ENCODE assay signal across 9 cellular contexts in genomic region chr18:76351961-76352581, GRCh38.
DNase-seq lines count a peak whose midpoint lies in the region; ATAC-seq and TF ChIP-seq lines count a peak whose summit lies in the region.
"Had no signal": no experiment of that assay in that cellular context is flagged by ENCODE, and none has a peak within 500 bp of the region (broad histone marks: within the 10 kb centered on the region; RNA-seq: fewer than 3 reads in every experiment).

No MANE protein-coding gene starts in this region.

- peak; percentile 73 for ATAC-seq in Panc1
- ATAC-seq in gastroesophageal sphincter, result peak; percentile 95

- TF ChIP-seq POLR2A in gastroesophageal sphincter (IDR thresholded peaks at IDR 0.05), result no peak

- intact Hi-C loops in Panc1 (cut with micrococcal nuclease; ENCODE audit: unreplicated experiment), result no loop called here

- no peaks in the 10 kb centered on the region for H3K79me2 ChIP-seq in trophoblast cell (ENCODE audit: control insufficient read depth, insufficient read depth, low read length, poor library complexity)

- H3K4me2 ChIP-seq in skeletal muscle satellite cell (ENCODE audit: low read length), result peak overlapping the region; percentile 56
- H3K4me2 ChIP-seq in trophoblast cell (ENCODE audit: low read length), result no peak overlapping the region

- H3K36me3 ChIP-seq in Panc1 (ENCODE audit: control insufficient read depth, insufficient read depth, low read length), result no peaks in the 10 kb centered on the region
- peaks cover 0 to 17% of the 10 kb centered on the region in 2 donors for H3K36me3 ChIP-seq in gastroesophageal sphincter
- H3K36me3 ChIP-seq in skeletal muscle satellite cell (ENCODE audit: insufficient read depth, low read length), result no peaks in the 10 kb centered on the region
- peaks cover 2% of the 10 kb centered on the region in 2 experiments for H3K36me3 ChIP-seq in trophoblast cell (ENCODE audit: control insufficient read depth in 1 of 2, insufficient read depth in 2 of 2, low read length in 2 of 2)

- CTCF ChIA-PET in HEK293T (lab: Yijun Ruan, JAX) (interaction anchor here (0.6 kb wide), 1 partner anchor 1471 kb away, joined by 3 read pairs; no protein-coding TSS in a partner anchor), Panc1 (lab: Charles Lee) (no interaction called here)
- CTCF ChIA-PET in activated CD4-positive, alpha-beta T cell treated with anti-CD3 and anti-CD28 coated beads, Interleukin-2, amount 10 ng/mL, durations not matched to agents 7 days and 5 days (lab: Charles Lee), result interaction anchor here (0.6 kb wide), 1 partner anchor 280 kb away, joined by 3 read pairs; no protein-coding TSS in a partner anchor

- TF ChIP-seq CTCF in Panc1 (IDR thresholded peaks at IDR 0.05) (no peak), gastroesophageal sphincter (IDR thresholded peaks at IDR 0.05) (no peak)

- no peak overlapping the region for H3K9ac ChIP-seq in skeletal muscle satellite cell (ENCODE audit: low read depth, low read length)
- no peak overlapping the region for H3K9ac ChIP-seq in trophoblast cell (ENCODE audit: low read length)

- no peak overlapping the region for H3K27ac Mint-ChIP-seq in activated CD4-positive, alpha-beta T cell treated with anti-CD3 and anti-CD28 coated beads, Interleukin-2, amount 10 ng/mL, durations not matched to agents 7 days and 5 days

- H2BK5ac ChIP-seq in trophoblast cell (ENCODE audit: low read depth, low read length, poor library complexity), result no peak overlapping the region

- H4K91ac ChIP-seq in trophoblast cell (ENCODE audit: low read depth, low read length), result no peak overlapping the region

- H3K4me3 ChIP-seq in Panc1 (ENCODE audit: low read depth in 2 of 2, low read length in 2 of 2) (peak overlapping the region; percentile 22 to 42), gastroesophageal sphincter (peak overlapping the region in 1 of 2 donors; percentile 35), skeletal muscle satellite cell (ENCODE audit: low read length) (no peak overlapping the region), trophoblast cell (ENCODE audit: low read depth, low read length) (no peak overlapping the region)

- no peak overlapping the region for H3K4me3 Mint-ChIP-seq in activated CD4-positive, alpha-beta T cell treated with anti-CD3 and anti-CD28 coated beads, Interleukin-2, amount 10 ng/mL, durations not matched to agents 7 days and 5 days

- no peak overlapping the region for H2BK12ac ChIP-seq in trophoblast cell (ENCODE audit: low read length)

- TF ChIP-seq EP300 in gastroesophageal sphincter (IDR thresholded peaks at IDR 0.05), result no peak

- H3K27ac ChIP-seq in Panc1 (ENCODE audit: low read length) (no peak overlapping the region; the same call in 1 of the 2 replicates), gastroesophageal sphincter (peak overlapping the region in 3 of 4 donors; percentile 21 to 52 (median 45)), trophoblast cell (ENCODE audit: low read depth, low read length) (no peak overlapping the region)
- H3K27ac ChIP-seq: HL-60 had no signal

- no TSS peak for BruUV-seq in Panc1 (replicated peaks; lab: Mats Ljungman, UMichigan)

- no peak overlapping the region for H2AFZ ChIP-seq in trophoblast cell (ENCODE audit: insufficient read depth, low read length, poor library complexity)

- H3K4me1 ChIP-seq in Panc1 (ENCODE audit: control insufficient read depth, insufficient read depth, low read length) (peaks cover 18% of the 10 kb centered on the region), gastroesophageal sphincter (peaks cover 0 to 40% (median 0%) of the 10 kb centered on the region in 3 donors), skeletal muscle satellite cell (ENCODE audit: control insufficient read depth, insufficient read depth, low read length) (peaks cover 14% of the 10 kb centered on the region), trophoblast cell (ENCODE audit: control insufficient read depth in 1 of 2, insufficient read depth in 2 of 2, low read length in 2 of 2) (peaks cover 0 to 3% of the 10 kb centered on the region in 2 experiments)

- no peak overlapping the region for H2AK5ac ChIP-seq in trophoblast cell (ENCODE audit: low read length)

- H3K36me3 Mint-ChIP-seq in activated CD4-positive, alpha-beta T cell treated with anti-CD3 and anti-CD28 coated beads, Interleukin-2, amount 10 ng/mL, durations not matched to agents 7 days and 5 days (ENCODE audit: low read depth), result peaks cover 3% of the 10 kb centered on the region

- no peaks in the 10 kb centered on the region for H3K27me3 ChIP-seq in Panc1 (ENCODE audit: control insufficient read depth, insufficient read depth, low read length)
- H3K27me3 ChIP-seq in gastroesophageal sphincter, result no peaks in the 10 kb centered on the region
- H3K27me3 ChIP-seq in skeletal muscle satellite cell (ENCODE audit: control insufficient read depth, insufficient read depth, low read length), result no peaks in the 10 kb centered on the region
- H3K27me3 ChIP-seq in trophoblast cell (ENCODE audit: insufficient read depth, low read length), result no peaks in the 10 kb centered on the region

- H3K14ac ChIP-seq in trophoblast cell (ENCODE audit: low read length), result no peak overlapping the region

- peak; percentile 57 for DNase-seq in HEK293T (ENCODE audit: extremely low spot score)
- no peak for DNase-seq in Panc1 (ENCODE audit: low read depth, low spot score)
- DNase-seq in stimulated activated CD4-positive, alpha-beta T cell treated with anti-CD3 and anti-CD28 coated beads, Interleukin-1b, Interleukin-23, amount 100 ng/mL, for 48 hours, result no peak
- DNase-seq in activated CD4-positive, alpha-beta T cell treated with anti-CD3 and anti-CD28 coated beads, Interleukin-2, amount 10 ng/mL, durations not matched to agents 7 days and 5 days, result no peak
- no peak for DNase-seq in trophoblast cell
- DNase-seq in middle frontal gyrus (ENCODE audit: extremely low spot score, low spot score), result no peak

- no peak overlapping the region for H3K4ac ChIP-seq in trophoblast cell (ENCODE audit: low read depth, low read length)

- WGBS in gastroesophageal sphincter (ENCODE audit: low coverage in 1 of 2), 2 donors, result 8 to 12% methylated on average over 5 to 6 of the region's 24 CpGs
- WGBS in trophoblast cell (ENCODE audit: extremely low coverage, insufficient coverage, insufficient read length), result no CpG with 5 or more reads among the region's 24 CpGs

- in situ Hi-C loops in Panc1 (cut with HindIII; ENCODE audit: low pct_unique_long_range_greater_than_20kb, low sequenced_read_pairs), result no loop called here

- no peak overlapping the region for H3K23ac ChIP-seq in trophoblast cell (ENCODE audit: low read length)

- no peak overlapping the region for H4K8ac ChIP-seq in trophoblast cell (ENCODE audit: low read depth, low read length)

- POLR2A ChIA-PET in HEK293T (lab: Yijun Ruan, JAX) (no interaction called here), Panc1 (lab: Charles Lee) (no interaction called here)
- POLR2A ChIA-PET in activated CD4-positive, alpha-beta T cell treated with anti-CD3 and anti-CD28 coated beads, Interleukin-2, amount 10 ng/mL, durations not matched to agents 7 days and 5 days (lab: Charles Lee), result no interaction called here

- H3K79me1 ChIP-seq in trophoblast cell (ENCODE audit: low read length), result no peaks in the 10 kb centered on the region

- H3K9me3 Mint-ChIP-seq in activated CD4-positive, alpha-beta T cell treated with anti-CD3 and anti-CD28 coated beads, Interleukin-2, amount 10 ng/mL, durations not matched to agents 7 days and 5 days, result peaks cover 5% of the 10 kb centered on the region

- H3K27me3 Mint-ChIP-seq in activated CD4-positive, alpha-beta T cell treated with anti-CD3 and anti-CD28 coated beads, Interleukin-2, amount 10 ng/mL, durations not matched to agents 7 days and 5 days, result no peaks in the 10 kb centered on the region

- H3K4me1 Mint-ChIP-seq in activated CD4-positive, alpha-beta T cell treated with anti-CD3 and anti-CD28 coated beads, Interleukin-2, amount 10 ng/mL, durations not matched to agents 7 days and 5 days, result peaks cover 6% of the 10 kb centered on the region

- H3K18ac ChIP-seq in trophoblast cell (ENCODE audit: low read length), result no peak overlapping the region

- H3K9me3 ChIP-seq in Panc1 (ENCODE audit: control insufficient read depth, insufficient read depth, low read depth, low read length) (no peaks in the 10 kb centered on the region; the same call in 1 of the 2 replicates), gastroesophageal sphincter (no peaks in the 10 kb centered on the region), skeletal muscle satellite cell (replicated peaks; ENCODE audit: low read length) (no peaks in the 10 kb centered on the region), trophoblast cell (ENCODE audit: insufficient read depth, low read depth, low read length) (peaks cover 2% of the 10 kb centered on the region)

- no peak overlapping the region for H4K12ac ChIP-seq in trophoblast cell (ENCODE audit: low read depth, low read length)

- H2BK120ac ChIP-seq in trophoblast cell (ENCODE audit: insufficient read depth, low read length, poor library complexity), result no peak overlapping the region

TF ChIP-seq in HEK293T, 16 proteins besides CTCF, POLR2A, EP300 and RAD21:
- TF ChIP-seq SP1 (IDR thresholded peaks at IDR 0.05) (no peak), PKNOX1 (IDR thresholded peaks at IDR 0.05) (no peak), CTBP1 (IDR thresholded peaks at IDR 0.05; ENCODE audit: borderline replicate concordance) (no peak), FOXK2 (IDR thresholded peaks at IDR 0.05) (no peak), FOXM1 (IDR thresholded peaks at IDR 0.05; ENCODE audit: borderline replicate concordance) (no peak), SUZ12 (IDR thresholded peaks at IDR 0.05) (no peak), HDGF (IDR thresholded peaks at IDR 0.05; ENCODE audit: borderline replicate concordance) (no peak), LEF1 (IDR thresholded peaks at IDR 0.05; ENCODE audit: borderline replicate concordance) (no peak), TARDBP (IDR thresholded peaks at IDR 0.05) (no peak), NFRKB (IDR thresholded peaks at IDR 0.05) (no peak), ZNF384 (IDR thresholded peaks at IDR 0.05) (no peak), BHLHE40 (IDR thresholded peaks at IDR 0.05; ENCODE audit: borderline replicate concordance) (no peak), L3MBTL2 (conservative IDR thresholded peaks at IDR 0.05) (no peak), ARNT (IDR thresholded peaks at IDR 0.05) (no peak), ELF4 (IDR thresholded peaks at IDR 0.05) (no peak), FOXA1 (IDR thresholded peaks at IDR 0.05) (no peak)

Comparison
In these comparisons a context has a peak if more than half of its experiments do, and no peak if none do; other contexts are left out.
1. H3K27ac ChIP-seq: peak in gastroesophageal sphincter (3 of 4); none in Panc1 (single experiment) and trophoblast cell (single experiment).
2. H3K4me3 ChIP-seq: peak in Panc1 (2 of 2); none in skeletal muscle satellite cell (single experiment) and trophoblast cell (single experiment).